In the genomic region with DNA sequence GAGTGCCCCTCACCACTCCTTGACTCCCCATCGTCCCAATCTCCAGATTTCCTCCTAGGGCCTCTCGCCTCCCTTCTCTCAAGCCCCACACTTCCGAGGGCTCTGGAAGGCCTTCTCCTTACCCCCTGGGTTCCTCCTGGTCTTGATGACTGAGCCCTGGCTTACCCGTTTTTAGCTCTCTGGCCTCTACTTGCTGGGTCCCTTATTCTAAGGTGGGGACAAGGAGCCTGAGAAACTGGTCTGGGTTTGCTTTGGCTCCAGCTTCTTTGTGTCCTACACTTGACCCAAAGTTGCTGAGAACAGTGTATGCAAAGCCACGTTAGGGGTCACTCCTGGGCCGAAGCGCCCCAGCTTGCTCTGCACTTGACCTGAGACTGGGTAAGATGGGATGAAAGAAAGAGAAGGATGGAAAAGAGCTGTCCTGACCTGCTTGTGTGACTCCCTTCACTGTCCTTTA, we compare ENCODE assay signal across 8 cellular contexts. TPM values are rescaled to one million over a fixed set of nuclear protein-coding genes. Genes with fewer than 3 reads are reported as not detected.
DNase-seq lines count a peak whose midpoint lies in the region; ATAC-seq, FAIRE-seq and TF ChIP-seq lines count a peak whose summit lies in the region.

No MANE protein-coding gene starts in this region.

- no peaks in the 10 kb centered on the region for H3K9me3 ChIP-seq in CD8-positive, alpha-beta T cell (ENCODE audit: low read length)
- H3K9me3 ChIP-seq in OCI-LY1 (ENCODE audit: low read length) (no peaks in the 10 kb centered on the region), testis (no peaks in the 10 kb centered on the region)

- TF ChIP-seq POLR2A in testis (IDR thresholded peaks at IDR 0.05), result no peak

- DNase-seq in CD8-positive, alpha-beta T cell, result peak in 2 of 7 experiments; percentile 4 to 18
- no peak for DNase-seq in bronchial epithelial cell (ENCODE audit: low read depth)
- peak in 1 of 2 donors; percentile 18 for DNase-seq in left colon
- DNase-seq in testis, result no peak
- DNase-seq in NCI-H1092 (lab: John Stamatoyannopoulos, UW), result no peak
- DNase-seq in NCI-H2107 (lab: John Stamatoyannopoulos, UW), result no peak

- no peak for FAIRE-seq in bronchial epithelial cell (lab: Jason Lieb, UNC)

- no peak for TF ChIP-seq CTCF in CD8-positive, alpha-beta T cell (IDR thresholded peaks at IDR 0.05)
- no peak for TF ChIP-seq CTCF in OCI-LY1 (IDR thresholded peaks at IDR 0.05; ENCODE audit: low read length)
- TF ChIP-seq CTCF in bronchial epithelial cell (IDR thresholded peaks at IDR 0.05; ENCODE audit: insufficient read depth, low read length, severe bottlenecking), result no peak
- no peak for TF ChIP-seq CTCF in testis (IDR thresholded peaks at IDR 0.05)

- H3K79me2 ChIP-seq in OCI-LY1 (ENCODE audit: insufficient read depth, low read length), result peaks cover 37% of the 10 kb centered on the region

- no peaks in the 10 kb centered on the region for H3K27me3 Mint-ChIP-seq in CD8-positive, alpha-beta T cell (ENCODE audit: low read depth)

- peaks cover 30% of the 10 kb centered on the region for H3K4me1 ChIP-seq in CD8-positive, alpha-beta T cell (ENCODE audit: insufficient read depth, low read length)
- H3K4me1 ChIP-seq in OCI-LY1 (ENCODE audit: insufficient read depth, low read length, severe bottlenecking) (peaks cover 36% of the 10 kb centered on the region), testis (peaks cover 13% of the 10 kb centered on the region)

- POLR2A ChIA-PET in CD8-positive, alpha-beta T cell (lab: Charles Lee), result interaction anchor here (1.5 to 2.3 kb wide), 2 partner anchors 14 to 18 kb away, joined by 5 to 6 read pairs; no protein-coding TSS in a partner anchor

- no peaks in the 10 kb centered on the region for H4K20me1 ChIP-seq in OCI-LY1 (ENCODE audit: insufficient read depth, low read length)

- H3K9me2 ChIP-seq in OCI-LY1 (ENCODE audit: low read depth, low read length), result no peaks in the 10 kb centered on the region

- no peaks in the 10 kb centered on the region for H3K9me3 Mint-ChIP-seq in CD8-positive, alpha-beta T cell

- H3K36me3 Mint-ChIP-seq in CD8-positive, alpha-beta T cell, result peaks cover 29% of the 10 kb centered on the region

- H3K27ac Mint-ChIP-seq in CD8-positive, alpha-beta T cell, result peak overlapping the region; percentile 91

- H2AFZ ChIP-seq in OCI-LY1 (ENCODE audit: low read length), result no peak overlapping the region

- H3K9ac ChIP-seq in OCI-LY1 (ENCODE audit: low read length), result peak overlapping the region; percentile 83

- H3K4me3 Mint-ChIP-seq in CD8-positive, alpha-beta T cell, result peak overlapping the region; percentile 90

- CTCF ChIA-PET in CD8-positive, alpha-beta T cell (lab: Charles Lee), result interaction anchor here (1.2 kb wide), 1 partner anchor 17 kb away, joined by 5 read pairs; the partner anchor contains the start of gene UIMC1

- intact Hi-C loops in CD8-positive, alpha-beta T cell (cut with DNase I, micrococcal nuclease), result no loop called here
- intact Hi-C loops in left colon (cut with DNase I, micrococcal nuclease) (no loop called here), testis (cut with DNase I; ENCODE audit: low total_unique reads) (no loop called here)

- no peak for ATAC-seq in CD8-positive, alpha-beta T cell
- peak; percentile 14 for ATAC-seq in GM21526 (IDR thresholded peaks at IDR 0.05; ENCODE audit: low FRiP score, unreplicated experiment)
- peak; percentile 15 for ATAC-seq in left colon

- no peaks in the 10 kb centered on the region for H3K36me3 ChIP-seq in CD8-positive, alpha-beta T cell (ENCODE audit: insufficient read depth, low read length)
- H3K36me3 ChIP-seq in OCI-LY1 (ENCODE audit: insufficient read depth, low read length) (peaks cover 21% of the 10 kb centered on the region), bronchial epithelial cell (ENCODE audit: control insufficient read depth, insufficient read depth, low read length) (no peaks in the 10 kb centered on the region), testis (ENCODE audit: low read depth, missing control alignments) (no peaks in the 10 kb centered on the region)

- no peaks in the 10 kb centered on the region for H3F3A ChIP-seq in OCI-LY1 (ENCODE audit: insufficient read depth, low read length)

- peaks cover 40% of the 10 kb centered on the region for H3K4me1 Mint-ChIP-seq in CD8-positive, alpha-beta T cell (ENCODE audit: low read depth)

- H3K27me3 ChIP-seq in CD8-positive, alpha-beta T cell (ENCODE audit: insufficient read depth, low read length), result no peaks in the 10 kb centered on the region
- H3K27me3 ChIP-seq in OCI-LY1 (ENCODE audit: insufficient read depth, low read length) (no peaks in the 10 kb centered on the region), bronchial epithelial cell (ENCODE audit: control insufficient read depth, insufficient read depth, low read length) (no peaks in the 10 kb centered on the region), testis (no peaks in the 10 kb centered on the region)

- H3K4me2 ChIP-seq in OCI-LY1 (ENCODE audit: low read length), result peak overlapping the region; percentile 83

- peak overlapping the region; percentile 93 for H3K4me3 ChIP-seq in CD8-positive, alpha-beta T cell (ENCODE audit: low read depth, low read length)
- peak overlapping the region; percentile 88 for H3K4me3 ChIP-seq in OCI-LY1 (ENCODE audit: low read depth, low read length, poor library complexity, severe bottlenecking)
- H3K4me3 ChIP-seq in bronchial epithelial cell (ENCODE audit: low read depth, low read length), result peak overlapping the region; percentile 96
- peak overlapping the region; percentile 83 to 91 for H3K4me3 ChIP-seq in testis

- WGBS in testis, 2 donors, result 8% methylated on average over 7 of the region's 7 CpGs

- peak overlapping the region; percentile 83 for H3K27ac ChIP-seq in CD8-positive, alpha-beta T cell (ENCODE audit: low read depth, low read length)
- H3K27ac ChIP-seq in OCI-LY1 (ENCODE audit: low read depth, low read length, poor library complexity, severe bottlenecking), result peak overlapping the region; percentile 69
- H3K27ac ChIP-seq in testis, result peak overlapping the region; percentile 74 to 88

RNA-seq across cellular contexts. Expression of gene ZNF346, which starts 0.8 kb away (rescaled TPM):
- 10 to 100 TPM; 11.5 to 14.9 TPM for total RNA-seq in CD8-positive, alpha-beta T cell
- total RNA-seq in bronchial epithelial cell, result 7.1 and 9.1 TPM in 2 replicates
- 10 to 100 TPM; 10.9 to 12.6 TPM for total RNA-seq in left colon
- total RNA-seq in testis, result 10 to 100 TPM; 31.1 to 31.7 TPM
- polyA plus RNA-seq in testis (ENCODE audit: insufficient read depth, low read depth, low replicate concordance), result 19.2 TPM

RNA-seq across cellular contexts. Expression of gene UIMC1, which starts 16.7 kb away (rescaled TPM):
- 10 to 100 TPM; 48.4 to 52.8 TPM for total RNA-seq in CD8-positive, alpha-beta T cell
- total RNA-seq in bronchial epithelial cell (22.0 and 24.5 TPM in 2 replicates), left colon (10 to 100 TPM; 33.1 to 33.3 TPM), testis (10 to 100 TPM; 78.3 to 89.9 TPM)
- 141 TPM for polyA plus RNA-seq in testis (ENCODE audit: insufficient read depth, low read depth, low replicate concordance)
